8 cellular contexts compared by ENCODE assay signal in the genomic region with DNA sequence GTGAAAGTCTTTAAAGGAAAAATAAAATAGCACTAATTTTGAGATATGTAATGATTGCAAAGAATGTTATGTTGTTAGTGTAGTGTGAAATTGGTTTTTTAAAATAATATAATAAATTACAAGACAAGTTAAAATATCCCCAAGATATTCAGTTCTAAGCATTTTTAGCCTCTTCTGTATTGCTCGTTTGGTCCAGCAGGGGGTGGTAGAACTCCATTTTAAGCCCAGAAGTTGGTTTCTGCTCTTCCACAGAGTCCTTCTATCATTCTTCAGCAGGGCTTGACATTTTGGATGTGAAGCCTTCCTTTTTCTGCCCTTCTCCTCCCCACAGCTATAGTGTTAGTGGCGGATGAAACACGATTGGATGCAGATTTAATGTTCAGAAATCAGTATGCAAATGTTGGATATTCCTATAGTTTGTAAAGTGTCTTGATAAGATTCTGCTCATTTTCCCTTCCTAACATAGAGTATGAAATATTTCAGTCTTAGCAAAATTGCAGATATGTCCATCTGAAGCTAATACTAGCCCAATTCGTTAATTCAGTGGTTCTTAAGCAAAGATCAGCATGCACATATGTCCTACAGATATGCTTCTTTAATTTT. TPM values are rescaled to one million over a fixed set of nuclear protein-coding genes. Genes with fewer than 3 reads are reported as not detected.
A peak's percentile ranks its signal among the peaks of the same experiment; 100 is the strongest.
DNase-seq lines count a peak whose midpoint lies in the region; ATAC-seq and TF ChIP-seq lines count a peak whose summit lies in the region.

No MANE protein-coding gene starts in this region.

- ATAC-seq in HCT116, result no peak
- ATAC-seq in Right ventricle myocardium superior (ENCODE audit: poor library complexity), result peak; percentile 65

- H3K4me1 Mint-ChIP-seq in activated naive CD4-positive, alpha-beta T cell treated with anti-CD3 and anti-CD28 coated beads, Interleukin-2, amount 10 ng/mL, durations not matched to agents 7 days and 5 days, result peaks cover 7% of the 10 kb centered on the region
- no peaks in the 10 kb centered on the region for H3K4me1 Mint-ChIP-seq in Calu3 (ENCODE audit: low read depth, unreplicated experiment)

- peak in 2 of 3 experiments; percentile 23 to 34; a peak in 3 of 6 replicates for TF ChIP-seq CTCF in HCT116 (IDR thresholded peaks at IDR 0.05 in 2 of 3, conservative IDR thresholded peaks at IDR 0.05 in 1 of 3; ENCODE audit: borderline replicate concordance in 1 of 3, insufficient read depth in 1 of 3, low read depth in 2 of 3, low read length in 2 of 3)
- TF ChIP-seq CTCF in prostate gland (IDR thresholded peaks at IDR 0.05), result peak; percentile 29 to 61 (median 52)
- TF ChIP-seq CTCF in Calu3 (IDR thresholded peaks at IDR 0.05; ENCODE audit: unreplicated experiment), result no peak

- H4K20me1 ChIP-seq in HCT116 (ENCODE audit: insufficient read depth), result no peaks in the 10 kb centered on the region

- H3K9ac ChIP-seq in HCT116 (ENCODE audit: low read length), result no peak overlapping the region

- RAD21 ChIA-PET in HCT116 (lab: Charles Lee; ENCODE audit: low non-redundant PET in 1 of 2, low total read pairs in 2 of 2, uncharacterized antibody in 2 of 2, unreplicated experiment in 2 of 2), result no interaction called here

- TF ChIP-seq POLR2A in HCT116 (IDR thresholded peaks at IDR 0.05; ENCODE audit: borderline replicate concordance, extremely low read depth, insufficient read depth, insufficient read length) (no peak), prostate gland (IDR thresholded peaks at IDR 0.05) (no peak)

- no peak overlapping the region for H3K4me3 ChIP-seq in HCT116 (replicated peaks in 1 of 2; ENCODE audit: low read depth in 1 of 2, low read length in 2 of 2)
- H3K4me3 ChIP-seq in prostate gland, result no peak overlapping the region

- no peaks in the 10 kb centered on the region for H3K79me2 ChIP-seq in HCT116 (ENCODE audit: insufficient read depth, low read length)

- POLR2A ChIA-PET in HCT116 (lab: Charles Lee), result no interaction called here

- CTCF ChIA-PET in HCT116 (lab: Charles Lee), result no interaction called here
- CTCF ChIA-PET in activated naive CD4-positive, alpha-beta T cell treated with anti-CD3 and anti-CD28 coated beads, Interleukin-2, amount 10 ng/mL, durations not matched to agents 7 days and 5 days (lab: Charles Lee), result interaction anchor here (0.6 to 1.5 kb wide), 5 partner anchors 73 to 1447 kb away, joined by 3 to 7 read pairs (median 3); no protein-coding TSS in a partner anchor
- CTCF ChIA-PET in Calu3 (lab: Charles Lee), result no interaction called here

- no peaks in the 10 kb centered on the region for H3K9me2 ChIP-seq in HCT116 (ENCODE audit: insufficient read depth)

- H3K4me1 ChIP-seq in HCT116 (ENCODE audit: control insufficient read depth in 1 of 2, insufficient read depth in 2 of 2, low read length in 2 of 2) (no peaks in the 10 kb centered on the region), prostate gland (replicated peaks) (no peaks in the 10 kb centered on the region)

- H3K27ac Mint-ChIP-seq in activated naive CD4-positive, alpha-beta T cell treated with anti-CD3 and anti-CD28 coated beads, Interleukin-2, amount 10 ng/mL, durations not matched to agents 7 days and 5 days, result no peak overlapping the region
- no peak overlapping the region for H3K27ac Mint-ChIP-seq in Calu3 (ENCODE audit: unreplicated experiment)

- H3K36me3 ChIP-seq in HCT116 (ENCODE audit: control insufficient read depth in 1 of 2, insufficient read depth in 2 of 2, low read length in 2 of 2) (no peaks in the 10 kb centered on the region), prostate gland (no peaks in the 10 kb centered on the region)

- H3K27me3 Mint-ChIP-seq in activated naive CD4-positive, alpha-beta T cell treated with anti-CD3 and anti-CD28 coated beads, Interleukin-2, amount 10 ng/mL, durations not matched to agents 7 days and 5 days, result peaks cover 29% of the 10 kb centered on the region
- no peaks in the 10 kb centered on the region for H3K27me3 Mint-ChIP-seq in Calu3 (ENCODE audit: unreplicated experiment)

- no peaks in the 10 kb centered on the region for H3K9me3 Mint-ChIP-seq in activated naive CD4-positive, alpha-beta T cell treated with anti-CD3 and anti-CD28 coated beads, Interleukin-2, amount 10 ng/mL, durations not matched to agents 7 days and 5 days
- H3K9me3 Mint-ChIP-seq in Calu3 (ENCODE audit: low read depth, unreplicated experiment), result peaks cover 7% of the 10 kb centered on the region

- no peaks in the 10 kb centered on the region for H3K36me3 Mint-ChIP-seq in activated naive CD4-positive, alpha-beta T cell treated with anti-CD3 and anti-CD28 coated beads, Interleukin-2, amount 10 ng/mL, durations not matched to agents 7 days and 5 days
- H3K36me3 Mint-ChIP-seq in Calu3 (ENCODE audit: insufficient read depth, unreplicated experiment), result no peaks in the 10 kb centered on the region

- no peak overlapping the region for H3K4me2 ChIP-seq in HCT116 (ENCODE audit: low read length)

- no peak overlapping the region for H2AFZ ChIP-seq in HCT116 (ENCODE audit: low read depth, low read length, poor library complexity, severe bottlenecking)

- H3K27ac ChIP-seq in HCT116 (ENCODE audit: low read depth, low read length) (no peak overlapping the region), prostate gland (no peak overlapping the region)

- DNase-seq in D341Med (ENCODE audit: low spot score) (peak; percentile 50), HCT116 (ENCODE audit: low read depth, low spot score) (no peak), NCI-H748 treated with DMSO at 0.1 percent for 48 hours (lab: John Stamatoyannopoulos, UW) (peak; percentile 25), Right ventricle myocardium superior (no peak), prostate gland (ENCODE audit: low spot score) (no peak), Calu3 (no peak)
- DNase-seq in activated naive CD4-positive, alpha-beta T cell treated with anti-CD3 and anti-CD28 coated beads, Interleukin-2, amount 10 ng/mL, durations not matched to agents 7 days and 5 days, result peak; percentile 43
- no peak for DNase-seq in activated CD4-positive, CD25-positive, alpha-beta regulatory T cell (lab: John Stamatoyannopoulos, UW)

- no peak for TF ChIP-seq RAD21 in HCT116 (IDR thresholded peaks at IDR 0.05; ENCODE audit: low read depth)

- no TSS peak for BruUV-seq in HCT116 (replicated peaks; lab: Mats Ljungman, UMichigan)
- BruUV-seq in Calu3 (replicated peaks; lab: Mats Ljungman, UMichigan), result no TSS peak

- 22% methylated on average over 4 of the region's 4 CpGs for WGBS in prostate gland

- intact Hi-C loops in HCT116 (cut with micrococcal nuclease), result no loop called here
- intact Hi-C loops in Right ventricle myocardium superior (cut with DNase I), result no loop called here
- intact Hi-C loops in prostate gland (cut with DNase I), result loop anchor here (5.0 kb wide), 1 partner anchor 1793 kb away; no protein-coding TSS in a partner anchor
- intact Hi-C loops in Calu3 (cut with micrococcal nuclease; ENCODE audit: unreplicated experiment), result loop anchor here (10.0 kb wide), 1 partner anchor 1795 kb away; no protein-coding TSS in a partner anchor

- no peak overlapping the region for H3K4me3 Mint-ChIP-seq in activated naive CD4-positive, alpha-beta T cell treated with anti-CD3 and anti-CD28 coated beads, Interleukin-2, amount 10 ng/mL, durations not matched to agents 7 days and 5 days
- no peak overlapping the region for H3K4me3 Mint-ChIP-seq in Calu3 (ENCODE audit: low read depth, unreplicated experiment)

- H3K9me3 ChIP-seq in HCT116 (ENCODE audit: control insufficient read depth in 1 of 2, insufficient read depth in 1 of 2, low read depth in 1 of 2, low read length in 2 of 2) (peaks cover 5 to 9% of the 10 kb centered on the region in 2 experiments; a peak in 2 of 4 replicates), prostate gland (no peaks in the 10 kb centered on the region)

- no peaks in the 10 kb centered on the region for H3K27me3 ChIP-seq in HCT116 (ENCODE audit: insufficient read depth, low read length)
- H3K27me3 ChIP-seq in prostate gland (replicated peaks; ENCODE audit: insufficient read depth), result no peaks in the 10 kb centered on the region

TF ChIP-seq in HCT116, 20 proteins besides CTCF, POLR2A, EP300 and RAD21:
- TF ChIP-seq CBX3 (IDR thresholded peaks at IDR 0.05; ENCODE audit: low read depth) (no peak), ELF1 (IDR thresholded peaks at IDR 0.05; ENCODE audit: borderline replicate concordance, low read depth) (no peak), ZFX (IDR thresholded peaks at IDR 0.05) (no peak), FOSL1 (IDR thresholded peaks at IDR 0.05; ENCODE audit: low read depth) (no peak), SP1 (IDR thresholded peaks at IDR 0.05; ENCODE audit: low read depth) (no peak)

RNA-seq across cellular contexts. Expression of a gene that starts 1.5 kb away (rescaled TPM):
- total RNA-seq in HCT116 (2021; ENCODE audit: unreplicated experiment) (not detected), Right ventricle myocardium superior (4.3 TPM), prostate gland (10 to 100 TPM in 1 of 2 donors, 1 to 10 TPM in 1; 1.1 to 21.9 TPM), Calu3 (2022) (not detected in 2 replicates)
- polyA plus RNA-seq in HCT116 (2012), result not detected in 2 replicates

Comparison
In these comparisons a context has a peak if more than half of its experiments do, and no peak if none do; other contexts are left out.
1. DNase-seq: peak in D341Med (single experiment), NCI-H748 treated with DMSO at 0.1 percent for 48 hours (single experiment) and activated naive CD4-positive, alpha-beta T cell treated with anti-CD3 and anti-CD28 coated beads, Interleukin-2, amount 10 ng/mL, durations not matched to agents 7 days and 5 days (single experiment); none in HCT116 (single experiment), Right ventricle myocardium superior (single experiment), prostate gland (single experiment), Calu3 (single experiment) and activated CD4-positive, CD25-positive, alpha-beta regulatory T cell (0 of 4).
2. intact Hi-C loops: an anchor here in prostate gland (5.0 kb wide) and Calu3 (10.0 kb wide); none called in HCT116 and Right ventricle myocardium superior.